ENCODE assay signal across 8 cellular contexts in the genomic region with DNA sequence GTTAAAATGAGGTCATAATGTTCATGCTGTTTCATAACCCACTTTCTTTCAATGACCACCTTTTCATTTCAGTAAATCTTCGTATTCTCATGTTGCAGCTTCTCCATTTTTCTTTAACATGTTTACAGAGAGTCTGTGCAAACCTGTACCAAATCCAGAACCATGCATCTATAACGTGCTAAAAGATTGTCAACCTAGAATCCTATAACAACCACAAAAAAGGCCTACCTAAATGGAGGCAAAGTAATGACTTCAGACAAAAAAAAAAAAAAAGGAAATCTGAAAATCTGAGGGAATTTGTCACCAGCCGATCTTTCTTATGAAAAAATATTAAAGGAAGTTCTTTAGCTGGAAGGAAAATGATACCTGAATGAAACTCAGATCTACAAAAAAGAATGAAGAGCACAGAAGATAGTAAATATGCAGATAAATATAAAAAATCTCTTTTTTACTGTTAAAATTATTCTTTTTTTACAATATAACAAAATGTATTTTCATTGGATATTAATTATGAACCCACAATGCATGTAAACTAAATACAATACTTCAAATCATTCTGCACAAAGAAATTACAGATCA. TPM values are rescaled to one million over a fixed set of nuclear protein-coding genes. Genes with fewer than 3 reads are reported as not detected.
DNase-seq lines count a peak whose midpoint lies in the region; ATAC-seq, FAIRE-seq and TF ChIP-seq lines count a peak whose summit lies in the region.

No MANE protein-coding gene starts in this region.

- no peak for FAIRE-seq in urothelium cell line (lab: Jason Lieb, UNC)

- TF ChIP-seq CTCF in foreskin fibroblast (IDR thresholded peaks at IDR 0.05; ENCODE audit: low read depth, low read length) (no peak), spleen (IDR thresholded peaks at IDR 0.05 in 8 of 11, conservative IDR thresholded peaks at IDR 0.05 in 3 of 11) (no peak)

- peaks cover 7% of the 10 kb centered on the region for H3K36me3 Mint-ChIP-seq in T-cell

- H3K4me3 Mint-ChIP-seq in T-cell: peak overlapping the region; percentile 93 to 97 (median 95)

- POLR2A ChIA-PET in T-cell (lab: Charles Lee): interaction anchor here (0.6 to 0.7 kb wide), 3 partner anchors 33 to 146 kb away, joined by 3 to 5 read pairs (median 5); no protein-coding TSS in a partner anchor

- DNase-seq in NCI-H1105 treated with DMSO at 0.1 percent for 48 hours (lab: John Stamatoyannopoulos, UW): peak; percentile 51
- DNase-seq in NCI-H1105 (lab: John Stamatoyannopoulos, UW): no peak
- DNase-seq in T-cell: no peak
- DNase-seq in foreskin fibroblast: no peak
- no peak for DNase-seq in spleen
- no peak for DNase-seq in urothelium cell line (ENCODE audit: low spot score)
- DNase-seq in retina: no peak

- H3K9me3 ChIP-seq in spleen: peaks cover 0 to 12% (median 7%) of the 10 kb centered on the region in 8 donors

- ATAC-seq in T-cell (replicated peaks in 1 of 4) (peak in 1 of 4 experiments; percentile 7), HG02759 (IDR thresholded peaks at IDR 0.05; ENCODE audit: unreplicated experiment) (no peak)

- peaks cover 0 to 66% (median 48%) of the 10 kb centered on the region in 6 donors for H3K4me1 ChIP-seq in spleen

- no peak for TF ChIP-seq POLR2A in spleen (IDR thresholded peaks at IDR 0.05)

- peaks cover 4 to 10% (median 10%) of the 10 kb centered on the region in 3 donors for H3K9me3 Mint-ChIP-seq in T-cell

- peak overlapping the region; percentile 96 to 98 for H3K27ac Mint-ChIP-seq in T-cell

- WGBS in spleen, 5 donors: 6 to 13% (median 7%) methylated on average over 3 of the region's 3 CpGs

- peak overlapping the region; percentile 66 to 81 for H3K4me3 ChIP-seq in foreskin fibroblast (ENCODE audit: low read depth in 1 of 2, low read length in 2 of 2)
- peak overlapping the region; percentile 48 to 85 (median 62) for H3K4me3 ChIP-seq in spleen

- CTCF ChIA-PET in T-cell (lab: Charles Lee): interaction anchor here in 1 of 2 donors (0.6 to 1.5 kb wide), 2 partner anchors 62 to 160 kb away, joined by 3 to 5 read pairs; no protein-coding TSS in a partner anchor

- H3K27ac ChIP-seq in spleen: peak overlapping the region; percentile 87 to 97 (median 92)

- H3K4me1 Mint-ChIP-seq in T-cell: peaks cover 37 to 51% (median 50%) of the 10 kb centered on the region in 3 donors

- intact Hi-C loops in spleen (cut with DNase I; ENCODE audit: low total_unique reads): no loop called here

- no peaks in the 10 kb centered on the region for H3K27me3 ChIP-seq in spleen (replicated peaks in 1 of 7)

- no peaks in the 10 kb centered on the region for H3K27me3 Mint-ChIP-seq in T-cell

- H3K36me3 ChIP-seq in spleen: no peaks in the 10 kb centered on the region

RNA-seq across cellular contexts. Expression of gene SLFN11, which starts 1.4 kb away (rescaled TPM):
- total RNA-seq in T-cell (10 to 100 TPM; 22.2 to 43.2 (median 31.0) TPM), spleen (10 to 100 TPM; 48.3 to 73.9 (median 61.3) TPM)
- polyA plus RNA-seq in spleen: 10 to 100 TPM in 1 of 3 donors, 1 to 10 TPM in 2; 6.5 to 17.9 (median 9.9) TPM

RNA-seq across cellular contexts. Expression of gene SLFN12, which starts 57.4 kb away (rescaled TPM):
- total RNA-seq in T-cell (1 to 10 TPM; 4.9 to 8.1 (median 7.1) TPM), spleen (10 to 100 TPM; 15.7 to 26.8 (median 23.5) TPM)
- polyA plus RNA-seq in spleen: 1 to 10 TPM; 1.6 to 8.0 (median 6.2) TPM
